In the genomic region with DNA sequence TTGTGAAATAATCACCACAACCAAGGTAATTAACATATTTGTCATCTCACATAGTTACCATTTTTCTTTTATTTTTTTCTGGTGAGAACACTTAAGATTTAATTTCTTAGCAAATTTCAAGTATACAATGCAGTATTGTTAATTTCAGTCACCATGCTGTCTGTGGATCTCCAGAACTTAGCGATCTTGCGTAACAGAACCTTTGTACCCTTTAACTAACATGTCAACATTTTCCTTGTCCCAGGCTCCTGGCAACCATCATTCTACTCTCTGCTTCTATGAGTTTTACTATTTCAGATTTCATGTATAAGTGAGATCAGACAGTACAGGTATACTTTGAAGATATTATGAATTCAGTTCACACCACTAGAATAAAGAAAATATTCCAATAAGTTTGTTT, we compare ENCODE assay signal across 22 cellular contexts.
DNase-seq lines count a peak whose midpoint lies in the region; ATAC-seq, FAIRE-seq and TF ChIP-seq lines count a peak whose summit lies in the region.
"Had no signal": no experiment of that assay in that cellular context is flagged by ENCODE, and none has a peak within 500 bp of the region (broad histone marks: within the 10 kb centered on the region; RNA-seq: fewer than 3 reads in every experiment).

No MANE protein-coding gene starts in this region.

- H4K8ac ChIP-seq in IMR-90 (ENCODE audit: low read depth in 2 of 2, low read length in 2 of 2) = no peak overlapping the region

- H3K9me3 ChIP-seq in IMR-90 (ENCODE audit: control insufficient read depth, insufficient read depth, low read length) (no peaks in the 10 kb centered on the region), right lobe of liver (no peaks in the 10 kb centered on the region), small intestine (ENCODE audit: control insufficient read depth, low read depth) (no peaks in the 10 kb centered on the region)
- H3K9me3 ChIP-seq: BE2C had no signal

- H3K23ac ChIP-seq in IMR-90 (ENCODE audit: low read depth, low read length) = no peak overlapping the region

- no peak overlapping the region for H3K4ac ChIP-seq in IMR-90 (ENCODE audit: low read depth, low read length)

- no peak overlapping the region for H2AFZ ChIP-seq in IMR-90 (replicated peaks; ENCODE audit: low read length, poor library complexity)
- H2AFZ ChIP-seq: GM23338 had no signal

- H3K56ac ChIP-seq in IMR-90 (ENCODE audit: extremely low read depth, insufficient read depth, low read length) = no peak overlapping the region

- no peak overlapping the region for H2BK20ac ChIP-seq in IMR-90 (ENCODE audit: low read depth, low read length)

- DNase-seq in IMR-90 (no peak), left colon (no peak), right lobe of liver (no peak), small intestine (peak; percentile 45), AML-193 (lab: John Stamatoyannopoulos, UW) (no peak), DMS53 treated with DMSO at 0.1 percent for 48 hours (lab: John Stamatoyannopoulos, UW; ENCODE audit: unreplicated experiment) (no peak)
- DNase-seq in activated T-cell treated with anti-CD3 and anti-CD28 coated beads, Interleukin-2, amount 50 U/mL, for 1 hour = no peak
- DNase-seq: 8988T; BE2C; C1 segment of cervical spinal cord; CD4-positive, CD25-positive, alpha-beta regulatory T cell; CD8-positive, alpha-beta memory T cell; COR-L47; DMS 273 treated with DMSO at 0.1 percent for 48 hours; DMS53; H7; HFFc6 had no signal

- H3K9ac ChIP-seq in IMR-90 (ENCODE audit: low read depth, low read length) = no peak overlapping the region

- CTCF ChIA-PET in IMR-90 (lab: Yijun Ruan, JAX) = no interaction called here

- ATAC-seq in IMR-90 (ENCODE audit: low read depth) (no peak), left colon (peak; percentile 89), right lobe of liver (peak; percentile 89 to 96 (median 94))
- ATAC-seq: GM23338, HCT116, K562 had no signal

- no peak for TF ChIP-seq CTCF in IMR-90 (conservative IDR thresholded peaks at IDR 0.05; ENCODE audit: low read depth, low read length)
- TF ChIP-seq CTCF in right lobe of liver (IDR thresholded peaks at IDR 0.05) = no peak

- no peak overlapping the region for H2AK5ac ChIP-seq in IMR-90 (ENCODE audit: low read depth, low read length)

- POLR2A ChIA-PET in IMR-90 (lab: Charles Lee; ENCODE audit: unreplicated experiment) = no interaction called here

- H2BK120ac ChIP-seq in IMR-90 (ENCODE audit: low read depth, low read length) = no peak overlapping the region

- H3K4me1 ChIP-seq in IMR-90 (ENCODE audit: control insufficient read depth, insufficient read depth, low read length) (no peaks in the 10 kb centered on the region), right lobe of liver (no peaks in the 10 kb centered on the region), small intestine (ENCODE audit: control insufficient read depth in 2 of 2, insufficient read depth in 1 of 2, low read depth in 1 of 2, low read length in 1 of 2) (no peaks in the 10 kb centered on the region)
- H3K4me1 ChIP-seq: BE2C had no signal

- no peak overlapping the region for H2AK9ac ChIP-seq in IMR-90 (replicated peaks; ENCODE audit: low read depth, low read length, poor library complexity)

- H4K20me1 ChIP-seq in IMR-90 (ENCODE audit: insufficient read depth, low read length) = no peaks in the 10 kb centered on the region

- no peak overlapping the region for H2BK5ac ChIP-seq in IMR-90 (ENCODE audit: low read depth, low read length, poor library complexity, severe bottlenecking)

- TF ChIP-seq POLR2A in IMR-90 (IDR thresholded peaks at IDR 0.05; ENCODE audit: low read depth, low read length) (no peak), right lobe of liver (IDR thresholded peaks at IDR 0.05) (no peak)

- BruUV-seq in IMR-90 (replicated peaks; lab: Mats Ljungman, UMichigan) = no TSS peak

- no peak overlapping the region for H4K91ac ChIP-seq in IMR-90 (ENCODE audit: insufficient read depth, low read depth, low read length)

- no peak overlapping the region for H3K14ac ChIP-seq in IMR-90 (replicated peaks; ENCODE audit: low read depth, low read length)

- no CpG with 5 or more reads among the region's 2 CpGs for WGBS in IMR-90 (ENCODE audit: extremely low coverage in 2 of 2, insufficient read length in 1 of 2), 2 experiments
- WGBS in right lobe of liver (ENCODE audit: insufficient coverage, low coverage, low lambda C conversion rate, missing lambda C conversion rate) = 14% methylated on average over 2 of the region's 2 CpGs
- 29 to 66% (median 42%) methylated on average over 2 of the region's 2 CpGs for WGBS in small intestine, 3 donors

- H3K9me1 ChIP-seq in IMR-90 (ENCODE audit: insufficient read depth, low read length) = no peaks in the 10 kb centered on the region

- FAIRE-seq in small intestine (lab: Jason Lieb, UNC) = no peak
- FAIRE-seq: G401.6, GM12891, K562 had no signal

- no peaks in the 10 kb centered on the region for H3K79me1 ChIP-seq in IMR-90 (ENCODE audit: low read depth in 1 of 2, low read length in 2 of 2)

- H4K5ac ChIP-seq in IMR-90 (ENCODE audit: low read depth, low read length) = no peak overlapping the region

- intact Hi-C loops in IMR-90 (cut with micrococcal nuclease) = no loop called here
- intact Hi-C loops in left colon (cut with DNase I, micrococcal nuclease) = no loop called here
- intact Hi-C loops in right lobe of liver (cut with DNase I) = no loop called here

- H3K18ac ChIP-seq in IMR-90 (ENCODE audit: low read depth, low read length) = no peak overlapping the region

- in situ Hi-C loops in IMR-90 (cut with MboI; ENCODE audit: low sequenced_read_pairs) = no loop called here

- H3K4me2 ChIP-seq in IMR-90 (ENCODE audit: low read depth, low read length) = no peak overlapping the region
- H3K4me2 ChIP-seq: GM23338 had no signal

- dilution Hi-C loops in IMR-90 (cut with HindIII; ENCODE audit: low sequenced_read_pairs, unreplicated experiment) = no loop called here

- no peak overlapping the region for H3K27ac ChIP-seq in IMR-90 (ENCODE audit: insufficient read depth, low read length)
- H3K27ac ChIP-seq in right lobe of liver = no peak overlapping the region
- H3K27ac ChIP-seq in small intestine (ENCODE audit: low read depth in 1 of 2, low read length in 1 of 2) = no peak overlapping the region

- no peak for TF ChIP-seq RAD21 in IMR-90 (IDR thresholded peaks at IDR 0.05; ENCODE audit: low read length)

- H3K36me3 ChIP-seq in IMR-90 (ENCODE audit: control insufficient read depth, insufficient read depth, low read length) (no peaks in the 10 kb centered on the region), right lobe of liver (no peaks in the 10 kb centered on the region), small intestine (ENCODE audit: control insufficient read depth in 2 of 2, insufficient read depth in 2 of 2, low read length in 2 of 2) (no peaks in the 10 kb centered on the region)
- H3K36me3 ChIP-seq: BE2C had no signal

- no peak overlapping the region for H3K4me3 ChIP-seq in IMR-90 (ENCODE audit: insufficient read depth, low read depth, low read length)
- no peak overlapping the region for H3K4me3 ChIP-seq in right lobe of liver
- no peak overlapping the region for H3K4me3 ChIP-seq in small intestine (ENCODE audit: low read depth in 1 of 2, low read length in 2 of 2)
- H3K4me3 ChIP-seq: GM23338, K562 had no signal

- H2BK15ac ChIP-seq in IMR-90 (ENCODE audit: low read depth, low read length) = no peak overlapping the region

- H3K27me3 ChIP-seq in IMR-90 (ENCODE audit: control insufficient read depth, insufficient read depth, low read length) (no peaks in the 10 kb centered on the region), right lobe of liver (no peaks in the 10 kb centered on the region), small intestine (ENCODE audit: control insufficient read depth in 2 of 2, insufficient read depth in 2 of 2, low read length in 2 of 2) (no peaks in the 10 kb centered on the region)
- H3K27me3 ChIP-seq: BE2C had no signal

TF ChIP-seq in IMR-90, 13 proteins besides CTCF, POLR2A, EP300 and RAD21:
- TF ChIP-seq CEBPB (IDR thresholded peaks at IDR 0.05; ENCODE audit: low read depth, low read length) (peak; percentile 16; the same call in 1 of the 2 replicates), ELK1 (IDR thresholded peaks at IDR 0.05; ENCODE audit: borderline replicate concordance, low read depth, low read length) (no peak), RFX5 (IDR thresholded peaks at IDR 0.05; ENCODE audit: low read depth, low read length) (no peak)
